In genomic region chr22:23714596-23715588, GRCh38 we compare ENCODE assay signal across 16 cellular contexts. TPM values are rescaled to one million over a fixed set of nuclear protein-coding genes. Genes with fewer than 3 reads are reported as not detected.
DNase-seq lines count a peak whose midpoint lies in the region; ATAC-seq, FAIRE-seq and TF ChIP-seq lines count a peak whose summit lies in the region.
"Had no signal": no experiment of that assay in that cellular context is flagged by ENCODE, and none has a peak within 500 bp of the region (broad histone marks: within the 10 kb centered on the region; RNA-seq: fewer than 3 reads in every experiment).

No MANE protein-coding gene starts in this region.

- no peaks in the 10 kb centered on the region for H3K27me3 Mint-ChIP-seq in activated CD4-positive, alpha-beta memory T cell treated with anti-CD3 and anti-CD28 coated beads, Interleukin-2, amount 10 ng/mL, durations not matched to agents 7 days and 5 days
- no peaks in the 10 kb centered on the region for H3K27me3 Mint-ChIP-seq in memory B cell

- H3K4me1 Mint-ChIP-seq in activated CD4-positive, alpha-beta memory T cell treated with anti-CD3 and anti-CD28 coated beads, Interleukin-2, amount 10 ng/mL, durations not matched to agents 7 days and 5 days = peaks cover 26% of the 10 kb centered on the region
- H3K4me1 Mint-ChIP-seq in memory B cell = peaks cover 9% of the 10 kb centered on the region

- TF ChIP-seq POLR2A in HepG2 (IDR thresholded peaks at IDR 0.05; ENCODE audit: insufficient read depth in 1 of 2, low read depth in 2 of 2, low read length in 2 of 2) (no peak), right lobe of liver (IDR thresholded peaks at IDR 0.05) (no peak), suprapubic skin (IDR thresholded peaks at IDR 0.05) (no peak)

- no peak overlapping the region for H3K27ac ChIP-seq in HepG2 (ENCODE audit: extremely low read length, insufficient read depth, low read length)
- no peak overlapping the region for H3K27ac ChIP-seq in right lobe of liver
- no peak overlapping the region for H3K27ac ChIP-seq in suprapubic skin
- H3K27ac ChIP-seq in kidney (ENCODE audit: low read depth in 2 of 2, low read length in 2 of 2) = no peak overlapping the region

- H3K36me3 ChIP-seq in HepG2 (replicated peaks in 1 of 2; ENCODE audit: control insufficient read depth in 1 of 2, insufficient read depth in 2 of 2, low read length in 2 of 2) (peaks cover 2 to 26% of the 10 kb centered on the region in 2 experiments; a peak in 4 of 5 replicates), right lobe of liver (peaks cover 0 to 24% (median 2%) of the 10 kb centered on the region in 4 donors), suprapubic skin (peaks cover 47% of the 10 kb centered on the region), kidney (ENCODE audit: control insufficient read depth in 1 of 2, insufficient read depth in 2 of 2, low read length in 2 of 2) (peaks cover 17 to 22% of the 10 kb centered on the region in 2 donors)

- peaks cover 6% of the 10 kb centered on the region for H3K79me2 ChIP-seq in HepG2 (ENCODE audit: insufficient read depth, low read length)

- no peaks in the 10 kb centered on the region for H3K9me3 Mint-ChIP-seq in activated CD4-positive, alpha-beta memory T cell treated with anti-CD3 and anti-CD28 coated beads, Interleukin-2, amount 10 ng/mL, durations not matched to agents 7 days and 5 days
- H3K9me3 Mint-ChIP-seq in memory B cell = no peaks in the 10 kb centered on the region

- H2AFZ ChIP-seq in HepG2 (ENCODE audit: low read length) = no peak overlapping the region

- TF ChIP-seq EP300 in HepG2 (IDR thresholded peaks at IDR 0.05; ENCODE audit: low read depth in 2 of 2, low read length in 2 of 2) = no peak
- TF ChIP-seq EP300 in HepG2 (CRISPR knock-in tag; IDR thresholded peaks at IDR 0.05; ENCODE audit: borderline replicate concordance) = no peak
- TF ChIP-seq EP300 in suprapubic skin (IDR thresholded peaks at IDR 0.05) = no peak

- no peak for FAIRE-seq in HepG2 (lab: Jason Lieb, UNC)
- FAIRE-seq in kidney (lab: Jason Lieb, UNC) = no peak
- FAIRE-seq: islet of Langerhans had no signal

- H4K20me1 ChIP-seq in HepG2 (ENCODE audit: insufficient read depth, low read length) = no peaks in the 10 kb centered on the region

- DNase-seq in HepG2 (ENCODE audit: low spot score) (no peak), right lobe of liver (no peak), memory B cell (ENCODE audit: low spot score in 2 of 2) (no peak), GM03348 (ENCODE audit: low spot score) (no peak), suprapubic skin (ENCODE audit: low spot score in 2 of 2) (no peak), AG20443 (ENCODE audit: low spot score) (no peak), kidney (no peak)
- no peak for DNase-seq in activated CD4-positive, alpha-beta memory T cell treated with anti-CD3 and anti-CD28 coated beads, Interleukin-2, amount 10 ng/mL, durations not matched to agents 7 days and 5 days
- DNase-seq: activated CD4-positive, CD25-positive, alpha-beta regulatory T cell; C1 segment of cervical spinal cord; NCI-H1417; NCI-H748 treated with DMSO at 0.1 percent for 48 hours; SIG-M5 had no signal

- H3K4me3 Mint-ChIP-seq in activated CD4-positive, alpha-beta memory T cell treated with anti-CD3 and anti-CD28 coated beads, Interleukin-2, amount 10 ng/mL, durations not matched to agents 7 days and 5 days = peak overlapping the region; percentile 50
- peak overlapping the region; percentile 73 for H3K4me3 Mint-ChIP-seq in memory B cell

- H3K9me3 ChIP-seq in HepG2 (ENCODE audit: low read length) (no peaks in the 10 kb centered on the region), right lobe of liver (no peaks in the 10 kb centered on the region), suprapubic skin (no peaks in the 10 kb centered on the region), kidney (ENCODE audit: control insufficient read depth in 1 of 2, low read length in 2 of 2) (no peaks in the 10 kb centered on the region)
- H3K9me3 ChIP-seq: adrenal gland had no signal

- H3K9ac ChIP-seq in HepG2 (ENCODE audit: insufficient read depth, low read depth, low read length) (no peak overlapping the region), kidney (ENCODE audit: low read length in 2 of 2) (no peak overlapping the region)

- H3K27ac Mint-ChIP-seq in activated CD4-positive, alpha-beta memory T cell treated with anti-CD3 and anti-CD28 coated beads, Interleukin-2, amount 10 ng/mL, durations not matched to agents 7 days and 5 days = peak overlapping the region; percentile 16
- H3K27ac Mint-ChIP-seq in memory B cell = no peak overlapping the region

- H3K4me1 ChIP-seq in HepG2 (ENCODE audit: insufficient read depth, low read length) = peaks cover 24% of the 10 kb centered on the region
- peaks cover 0 to 7% (median 0%) of the 10 kb centered on the region in 4 donors for H3K4me1 ChIP-seq in right lobe of liver
- H3K4me1 ChIP-seq in suprapubic skin = peaks cover 15% of the 10 kb centered on the region
- peaks cover 0 to 7% of the 10 kb centered on the region in 2 donors for H3K4me1 ChIP-seq in kidney (ENCODE audit: control insufficient read depth in 1 of 2, insufficient read depth in 1 of 2, low read depth in 1 of 2, low read length in 2 of 2)

- peak; percentile 33 for TF ChIP-seq CTCF in HepG2 (CRISPR knock-in tag; IDR thresholded peaks at IDR 0.05)
- no peak for TF ChIP-seq CTCF in right lobe of liver (IDR thresholded peaks at IDR 0.05)
- TF ChIP-seq CTCF in suprapubic skin (IDR thresholded peaks at IDR 0.05) = no peak
- no peak for TF ChIP-seq CTCF in kidney (IDR thresholded peaks at IDR 0.05; ENCODE audit: borderline replicate concordance, extremely low read depth, insufficient read depth)

- no peak for TF ChIP-seq RAD21 in HepG2 (CRISPR knock-in tag; IDR thresholded peaks at IDR 0.05)

- H3K4me3 ChIP-seq in HepG2 (replicated peaks in 1 of 3; ENCODE audit: insufficient read depth in 1 of 3, low read depth in 2 of 3, low read length in 3 of 3) = no peak overlapping the region
- H3K4me3 ChIP-seq in right lobe of liver = no peak overlapping the region
- no peak overlapping the region for H3K4me3 ChIP-seq in suprapubic skin
- peak overlapping the region in 1 of 2 donors; percentile 85 for H3K4me3 ChIP-seq in kidney (ENCODE audit: low read length in 2 of 2)

- H3K36me3 Mint-ChIP-seq in activated CD4-positive, alpha-beta memory T cell treated with anti-CD3 and anti-CD28 coated beads, Interleukin-2, amount 10 ng/mL, durations not matched to agents 7 days and 5 days (ENCODE audit: low read depth) = peaks cover 33% of the 10 kb centered on the region
- H3K36me3 Mint-ChIP-seq in memory B cell = peaks cover 16% of the 10 kb centered on the region

- H3K27me3 ChIP-seq in HepG2 (ENCODE audit: control insufficient read depth in 1 of 2, insufficient read depth in 2 of 2, low read length in 2 of 2) (no peaks in the 10 kb centered on the region), right lobe of liver (no peaks in the 10 kb centered on the region), suprapubic skin (no peaks in the 10 kb centered on the region)
- H3K27me3 ChIP-seq: adrenal gland had no signal

- no peak overlapping the region for H3K4me2 ChIP-seq in HepG2 (ENCODE audit: low read depth, low read length)

- ATAC-seq in HepG2 (peak; percentile 14; the same call in 1 of the 3 replicates), right lobe of liver (no peak), memory B cell (ENCODE audit: low read depth) (no peak)

- 86% methylated on average over 16 of the region's 24 CpGs for WGBS in HepG2 (ENCODE audit: low lambda C conversion rate)
- 85% methylated on average over 10 of the region's 24 CpGs for WGBS in right lobe of liver (ENCODE audit: insufficient coverage, low coverage, low lambda C conversion rate, missing lambda C conversion rate)
- WGBS in suprapubic skin = 94% methylated on average over 3 of the region's 24 CpGs

- CTCF ChIA-PET in HepG2 (lab: Yijun Ruan, JAX; ENCODE audit: low intra/inter-chr PET ratio, low total read pairs) = no interaction called here
- CTCF ChIA-PET in activated CD4-positive, alpha-beta memory T cell treated with anti-CD3 and anti-CD28 coated beads, Interleukin-2, amount 10 ng/mL, durations not matched to agents 7 days and 5 days (lab: Charles Lee) = no interaction called here

- in situ Hi-C loops in HepG2 (cut with HindIII; ENCODE audit: extremely low pct_ligation_motif_present, low pct_unique_long_range_greater_than_20kb) = no loop called here

- no TSS peak for BruUV-seq in HepG2 (replicated peaks; lab: Mats Ljungman, UMichigan)

- intact Hi-C loops in HepG2 (cut with micrococcal nuclease; ENCODE audit: unreplicated experiment) (no loop called here), right lobe of liver (cut with DNase I) (no loop called here), kidney (cut with DNase I) (no loop called here)

- POLR2A ChIA-PET in HepG2 (lab: Yijun Ruan, JAX) = interaction anchor here (0.6 kb wide), 1 partner anchor 98 kb away, joined by 3 read pairs; no protein-coding TSS in a partner anchor
- POLR2A ChIA-PET in activated CD4-positive, alpha-beta memory T cell treated with anti-CD3 and anti-CD28 coated beads, Interleukin-2, amount 10 ng/mL, durations not matched to agents 7 days and 5 days (lab: Charles Lee) = interaction anchor here (1.0 kb wide), 1 partner anchor 20 kb away, joined by 3 read pairs; no protein-coding TSS in a partner anchor

RNA-seq across cellular contexts. Expression of gene RGL4, which starts 24.1 kb away (rescaled TPM):
- total RNA-seq in HepG2 (2016; rRNA removed; fragmentation: Illumina TruSeq; extraction: Trizol) (not detected in 2 replicates), right lobe of liver (not detected), suprapubic skin (not detected), kidney (0.60 TPM)
- total RNA-seq in HepG2 (2016; cell fraction: cytosol; rRNA removed; fragmentation: Illumina TruSeq; extraction: Trizol; ENCODE audit: low read depth) = not detected in 2 replicates
- not detected in 2 replicates for total RNA-seq in HepG2 (2016; cell fraction: insoluble cytoplasmic fraction; rRNA removed; fragmentation: Illumina TruSeq; extraction: Trizol)
- total RNA-seq in HepG2 (2016; cell fraction: membrane; rRNA removed; fragmentation: Illumina TruSeq; extraction: Trizol) = not detected in 2 replicates
- not detected in 2 replicates for total RNA-seq in HepG2 (2016; cell fraction: nucleus; rRNA removed; fragmentation: Illumina TruSeq; extraction: Trizol)
- polyA plus RNA-seq in HepG2 (2011; rRNA removed) (not detected in 2 replicates), kidney (ENCODE audit: insufficient read depth, low read depth, low replicate concordance) (0.80 TPM)
- not detected in 2 replicates for polyA plus RNA-seq in HepG2 (2011; cell fraction: cytosol; rRNA removed)
- polyA plus RNA-seq in HepG2 (2011; cell fraction: nucleus; rRNA removed) = not detected in 2 replicates
- polyA plus RNA-seq in HepG2 (2012) = 0.11 and 0.36 TPM in 2 replicates
- polyA plus RNA-seq in HepG2 (2016; cell fraction: cytosol; fragmentation: Illumina TruSeq; extraction: Trizol; ENCODE audit: low read depth) = not detected in 2 replicates
- not detected in 2 replicates for polyA plus RNA-seq in HepG2 (2016; cell fraction: insoluble cytoplasmic fraction; fragmentation: Illumina TruSeq; extraction: Trizol; ENCODE audit: low read depth)
- not detected in 2 replicates for polyA plus RNA-seq in HepG2 (2016; cell fraction: membrane; fragmentation: Illumina TruSeq; extraction: Trizol; ENCODE audit: low read depth)
- polyA plus RNA-seq in HepG2 (2016; cell fraction: nucleus; fragmentation: Illumina TruSeq; extraction: Trizol; ENCODE audit: insufficient read depth, low read depth) = not detected in 2 replicates
- polyA minus RNA-seq in HepG2 (2011; rRNA and poly(A)+ RNA removed; ENCODE audit: low replicate concordance) = not detected in 2 replicates
- not detected in 2 replicates for polyA minus RNA-seq in HepG2 (2011; cell fraction: cytosol; rRNA and poly(A)+ RNA removed)
- polyA minus RNA-seq in HepG2 (2011; cell fraction: nucleus; rRNA and poly(A)+ RNA removed) = not detected in 2 replicates
- total RNA-seq in activated CD4-positive, alpha-beta memory T cell treated with anti-CD3 and anti-CD28 coated beads, Interleukin-2, amount 10 ng/mL, durations not matched to agents 7 days and 5 days = 10 to 100 TPM; 26.9 to 28.8 TPM
- total RNA-seq: HT1080 had no signal

RNA-seq across cellular contexts. Expression of gene ZNF70, which starts 36.0 kb away (rescaled TPM):
- total RNA-seq in HepG2 (2016; rRNA removed; fragmentation: Illumina TruSeq; extraction: Trizol) = 3.6 and 4.0 TPM in 2 replicates
- 0.40 and 0.53 TPM in 2 replicates for total RNA-seq in HepG2 (2016; cell fraction: cytosol; rRNA removed; fragmentation: Illumina TruSeq; extraction: Trizol; ENCODE audit: low read depth)
- total RNA-seq in HepG2 (2016; cell fraction: insoluble cytoplasmic fraction; rRNA removed; fragmentation: Illumina TruSeq; extraction: Trizol) = 2.7 and 3.3 TPM in 2 replicates
- total RNA-seq in HepG2 (2016; cell fraction: membrane; rRNA removed; fragmentation: Illumina TruSeq; extraction: Trizol) = 2.4 TPM in 2 replicates
- total RNA-seq in HepG2 (2016; cell fraction: nucleus; rRNA removed; fragmentation: Illumina TruSeq; extraction: Trizol) = 3.0 and 3.9 TPM in 2 replicates
- polyA plus RNA-seq in HepG2 (2011; rRNA removed) = 0.62 and 0.93 TPM in 2 replicates
- polyA plus RNA-seq in HepG2 (2011; cell fraction: cytosol; rRNA removed) = 0.58 and 0.73 TPM in 2 replicates
- 2.6 and 3.3 TPM in 2 replicates for polyA plus RNA-seq in HepG2 (2011; cell fraction: nucleus; rRNA removed)
- polyA plus RNA-seq in HepG2 (2012) = 0.81 and 1.0 TPM in 2 replicates
- 0.19 and 0.21 TPM in 2 replicates for polyA plus RNA-seq in HepG2 (2016; cell fraction: cytosol; fragmentation: Illumina TruSeq; extraction: Trizol; ENCODE audit: low read depth)
- 1.6 and 2.2 TPM in 2 replicates for polyA plus RNA-seq in HepG2 (2016; cell fraction: insoluble cytoplasmic fraction; fragmentation: Illumina TruSeq; extraction: Trizol; ENCODE audit: low read depth)
- 0.94 and 1.00 TPM in 2 replicates for polyA plus RNA-seq in HepG2 (2016; cell fraction: membrane; fragmentation: Illumina TruSeq; extraction: Trizol; ENCODE audit: low read depth)
- 4.3 and 4.7 TPM in 2 replicates for polyA plus RNA-seq in HepG2 (2016; cell fraction: nucleus; fragmentation: Illumina TruSeq; extraction: Trizol; ENCODE audit: insufficient read depth, low read depth)
- polyA minus RNA-seq in HepG2 (2011; rRNA and poly(A)+ RNA removed; ENCODE audit: low replicate concordance) = 1.8 and 4.3 TPM in 2 replicates
- 2.0 TPM in 2 replicates for polyA minus RNA-seq in HepG2 (2011; cell fraction: cytosol; rRNA and poly(A)+ RNA removed)
- 3.4 and 3.6 TPM in 2 replicates for polyA minus RNA-seq in HepG2 (2011; cell fraction: nucleus; rRNA and poly(A)+ RNA removed)
- total RNA-seq in right lobe of liver = 1 to 10 TPM in 2 of 6 experiments, under 1 TPM in 4; 0.51 to 1.2 (median 0.85) TPM
- 1 to 10 TPM; 1.6 to 1.8 TPM for total RNA-seq in activated CD4-positive, alpha-beta memory T cell treated with anti-CD3 and anti-CD28 coated beads, Interleukin-2, amount 10 ng/mL, durations not matched to agents 7 days and 5 days
- total RNA-seq in suprapubic skin = 1 to 10 TPM; 1.7 to 5.1 (median 3.1) TPM
- total RNA-seq in kidney = 6.6 TPM
- 1.1 TPM for polyA plus RNA-seq in kidney (ENCODE audit: insufficient read depth, low read depth, low replicate concordance)

RNA-seq across cellular contexts. Expression of gene VPREB3, which starts 39.3 kb away (rescaled TPM):
- not detected in 2 replicates for total RNA-seq in HepG2 (2016; rRNA removed; fragmentation: Illumina TruSeq; extraction: Trizol)
- total RNA-seq in HepG2 (2016; cell fraction: cytosol; rRNA removed; fragmentation: Illumina TruSeq; extraction: Trizol; ENCODE audit: low read depth) = not detected in 2 replicates
- total RNA-seq in HepG2 (2016; cell fraction: insoluble cytoplasmic fraction; rRNA removed; fragmentation: Illumina TruSeq; extraction: Trizol) = not detected in 2 replicates
- not detected in 2 replicates for total RNA-seq in HepG2 (2016; cell fraction: membrane; rRNA removed; fragmentation: Illumina TruSeq; extraction: Trizol)
- not detected in 2 replicates for total RNA-seq in HepG2 (2016; cell fraction: nucleus; rRNA removed; fragmentation: Illumina TruSeq; extraction: Trizol)
- polyA plus RNA-seq in HepG2 (2011; rRNA removed) = 0.22 and 0.35 TPM in 2 replicates
- polyA plus RNA-seq in HepG2 (2011; cell fraction: cytosol; rRNA removed) = 0.14 TPM in 1 of 2 replicates, not detected in the other
- 0.57 TPM in 1 of 2 replicates, not detected in the other for polyA plus RNA-seq in HepG2 (2011; cell fraction: nucleus; rRNA removed)
- 0.30 and 0.76 TPM in 2 replicates for polyA plus RNA-seq in HepG2 (2012)
- not detected in 2 replicates for polyA plus RNA-seq in HepG2 (2016; cell fraction: cytosol; fragmentation: Illumina TruSeq; extraction: Trizol; ENCODE audit: low read depth)
- not detected in 2 replicates for polyA plus RNA-seq in HepG2 (2016; cell fraction: insoluble cytoplasmic fraction; fragmentation: Illumina TruSeq; extraction: Trizol; ENCODE audit: low read depth)
- polyA plus RNA-seq in HepG2 (2016; cell fraction: membrane; fragmentation: Illumina TruSeq; extraction: Trizol; ENCODE audit: low read depth) = not detected in 2 replicates
- not detected in 2 replicates for polyA plus RNA-seq in HepG2 (2016; cell fraction: nucleus; fragmentation: Illumina TruSeq; extraction: Trizol; ENCODE audit: insufficient read depth, low read depth)
- 2.1 TPM in 2 replicates for polyA minus RNA-seq in HepG2 (2011; rRNA and poly(A)+ RNA removed; ENCODE audit: low replicate concordance)
- polyA minus RNA-seq in HepG2 (2011; cell fraction: cytosol; rRNA and poly(A)+ RNA removed) = not detected in 2 replicates
- polyA minus RNA-seq in HepG2 (2011; cell fraction: nucleus; rRNA and poly(A)+ RNA removed) = not detected in 2 replicates
- total RNA-seq in right lobe of liver = 1 to 10 TPM in 2 of 6 experiments, under 1 TPM in 3, not detected in 1; 0.59 to 3.9 (median 0.70) TPM
- total RNA-seq in activated CD4-positive, alpha-beta memory T cell treated with anti-CD3 and anti-CD28 coated beads, Interleukin-2, amount 10 ng/mL, durations not matched to agents 7 days and 5 days = not detected
- total RNA-seq in suprapubic skin = not detected
- total RNA-seq in kidney = 1.0 TPM
- 1.3 TPM for polyA plus RNA-seq in kidney (ENCODE audit: insufficient read depth, low read depth, low replicate concordance)
- total RNA-seq: HT1080 had no signal

RNA-seq across cellular contexts. Expression of gene C22orf15, which starts 47.9 kb away (rescaled TPM):
- not detected in 2 replicates for total RNA-seq in HepG2 (2016; rRNA removed; fragmentation: Illumina TruSeq; extraction: Trizol)
- total RNA-seq in HepG2 (2016; cell fraction: cytosol; rRNA removed; fragmentation: Illumina TruSeq; extraction: Trizol; ENCODE audit: low read depth) = not detected in 2 replicates
- total RNA-seq in HepG2 (2016; cell fraction: insoluble cytoplasmic fraction; rRNA removed; fragmentation: Illumina TruSeq; extraction: Trizol) = not detected in 2 replicates
- total RNA-seq in HepG2 (2016; cell fraction: membrane; rRNA removed; fragmentation: Illumina TruSeq; extraction: Trizol) = not detected in 2 replicates
- not detected in 2 replicates for total RNA-seq in HepG2 (2016; cell fraction: nucleus; rRNA removed; fragmentation: Illumina TruSeq; extraction: Trizol)
- 0.07 TPM in 1 of 2 replicates, not detected in the other for polyA plus RNA-seq in HepG2 (2011; rRNA removed)
- polyA plus RNA-seq in HepG2 (2011; cell fraction: cytosol; rRNA removed) = not detected in 2 replicates
- polyA plus RNA-seq in HepG2 (2011; cell fraction: nucleus; rRNA removed) = not detected in 2 replicates
- polyA plus RNA-seq in HepG2 (2012) = 0.12 and 0.28 TPM in 2 replicates
- polyA plus RNA-seq in HepG2 (2016; cell fraction: cytosol; fragmentation: Illumina TruSeq; extraction: Trizol; ENCODE audit: low read depth) = not detected in 2 replicates
- polyA plus RNA-seq in HepG2 (2016; cell fraction: insoluble cytoplasmic fraction; fragmentation: Illumina TruSeq; extraction: Trizol; ENCODE audit: low read depth) = not detected in 2 replicates
- polyA plus RNA-seq in HepG2 (2016; cell fraction: membrane; fragmentation: Illumina TruSeq; extraction: Trizol; ENCODE audit: low read depth) = not detected in 2 replicates
- polyA plus RNA-seq in HepG2 (2016; cell fraction: nucleus; fragmentation: Illumina TruSeq; extraction: Trizol; ENCODE audit: insufficient read depth, low read depth) = not detected in 2 replicates
- polyA minus RNA-seq in HepG2 (2011; rRNA and poly(A)+ RNA removed; ENCODE audit: low replicate concordance) = 0.07 and 0.22 TPM in 2 replicates
- polyA minus RNA-seq in HepG2 (2011; cell fraction: cytosol; rRNA and poly(A)+ RNA removed) = not detected in 2 replicates
- polyA minus RNA-seq in HepG2 (2011; cell fraction: nucleus; rRNA and poly(A)+ RNA removed) = not detected in 2 replicates
- not detected for total RNA-seq in right lobe of liver
- 1 to 10 TPM in 1 of 2 experiments, under 1 TPM in 1; 0.60 to 1.1 TPM for total RNA-seq in activated CD4-positive, alpha-beta memory T cell treated with anti-CD3 and anti-CD28 coated beads, Interleukin-2, amount 10 ng/mL, durations not matched to agents 7 days and 5 days
- total RNA-seq in suprapubic skin = not detected
- not detected for total RNA-seq in kidney
- not detected for polyA plus RNA-seq in kidney (ENCODE audit: insufficient read depth, low read depth, low replicate concordance)

RNA-seq across cellular contexts. Expression of gene CHCHD10, which starts 52.9 kb away (rescaled TPM):
- total RNA-seq in HepG2 (2016; rRNA removed; fragmentation: Illumina TruSeq; extraction: Trizol) (59.1 and 62.8 TPM in 2 replicates), right lobe of liver (100 to 1,000 TPM; 133 to 416 (median 252) TPM), suprapubic skin (10 to 100 TPM; 26.7 to 46.4 (median 32.2) TPM), kidney (190 TPM)
- 34.5 and 34.6 TPM in 2 replicates for total RNA-seq in HepG2 (2016; cell fraction: cytosol; rRNA removed; fragmentation: Illumina TruSeq; extraction: Trizol; ENCODE audit: low read depth)
- 56.2 and 62.6 TPM in 2 replicates for total RNA-seq in HepG2 (2016; cell fraction: insoluble cytoplasmic fraction; rRNA removed; fragmentation: Illumina TruSeq; extraction: Trizol)
- total RNA-seq in HepG2 (2016; cell fraction: membrane; rRNA removed; fragmentation: Illumina TruSeq; extraction: Trizol) = 61.2 and 64.2 TPM in 2 replicates
- 31.4 and 47.6 TPM in 2 replicates for total RNA-seq in HepG2 (2016; cell fraction: nucleus; rRNA removed; fragmentation: Illumina TruSeq; extraction: Trizol)
- polyA plus RNA-seq in HepG2 (2011; rRNA removed) (37.0 and 60.2 TPM in 2 replicates), kidney (ENCODE audit: insufficient read depth, low read depth, low replicate concordance) (1,445 TPM)
- 42.3 and 49.1 TPM in 2 replicates for polyA plus RNA-seq in HepG2 (2011; cell fraction: cytosol; rRNA removed)
- 45.9 and 96.4 TPM in 2 replicates for polyA plus RNA-seq in HepG2 (2011; cell fraction: nucleus; rRNA removed)
- polyA plus RNA-seq in HepG2 (2012) = 103 and 194 TPM in 2 replicates
- polyA plus RNA-seq in HepG2 (2016; cell fraction: cytosol; fragmentation: Illumina TruSeq; extraction: Trizol; ENCODE audit: low read depth) = 73.1 and 74.3 TPM in 2 replicates
- polyA plus RNA-seq in HepG2 (2016; cell fraction: insoluble cytoplasmic fraction; fragmentation: Illumina TruSeq; extraction: Trizol; ENCODE audit: low read depth) = 91.0 and 122 TPM in 2 replicates
- 101 and 107 TPM in 2 replicates for polyA plus RNA-seq in HepG2 (2016; cell fraction: membrane; fragmentation: Illumina TruSeq; extraction: Trizol; ENCODE audit: low read depth)
- 107 and 123 TPM in 2 replicates for polyA plus RNA-seq in HepG2 (2016; cell fraction: nucleus; fragmentation: Illumina TruSeq; extraction: Trizol; ENCODE audit: insufficient read depth, low read depth)
- 99.0 and 111 TPM in 2 replicates for polyA minus RNA-seq in HepG2 (2011; rRNA and poly(A)+ RNA removed; ENCODE audit: low replicate concordance)
- polyA minus RNA-seq in HepG2 (2011; cell fraction: cytosol; rRNA and poly(A)+ RNA removed) = 44.8 and 90.8 TPM in 2 replicates
- polyA minus RNA-seq in HepG2 (2011; cell fraction: nucleus; rRNA and poly(A)+ RNA removed) = 4.2 and 14.9 TPM in 2 replicates
- 10 to 100 TPM; 62.4 to 63.2 TPM for total RNA-seq in activated CD4-positive, alpha-beta memory T cell treated with anti-CD3 and anti-CD28 coated beads, Interleukin-2, amount 10 ng/mL, durations not matched to agents 7 days and 5 days
- total RNA-seq: HT1080 had no signal

Comparison
In these comparisons a context has a peak if more than half of its experiments do, and no peak if none do; other contexts are left out.
1. RNA of gene RGL4, which starts 24.1 kb away (total RNA-seq): 26.9 to 28.8 TPM in activated CD4-positive, alpha-beta memory T cell treated with anti-CD3 and anti-CD28 coated beads, Interleukin-2, amount 10 ng/mL, durations not matched to agents 7 days and 5 days; 0.60 TPM in kidney (single experiment), not detected in right lobe of liver, not detected in HepG2 and not detected in suprapubic skin; every median in the first group is over 10 times any median in the second.